In genomic region chr6:167550936-167551633, GRCh38 we compare ENCODE assay signal across 1 cellular context.
TF ChIP-seq lines count a peak whose summit lies in the region.

No MANE protein-coding gene starts in this region.

TF ChIP-seq in GM23338, 12 proteins besides CTCF, POLR2A, EP300 and RAD21 (continued from another document):
- TF ChIP-seq ZNF331 (CRISPR knock-in tag; IDR thresholded peaks at IDR 0.05; ENCODE audit: low read depth) (no peak), EZH2phosphoT487 (IDR thresholded peaks at IDR 0.05; ENCODE audit: unreplicated experiment) (no peak), CREB1 (CRISPR knock-in tag; IDR thresholded peaks at IDR 0.05; ENCODE audit: low read depth) (no peak), ETS1 (IDR thresholded peaks at IDR 0.05) (no peak)
